9 cellular contexts compared by ENCODE assay signal in genomic region chr2:124024491-124025348, GRCh38. TPM values are rescaled to one million over a fixed set of nuclear protein-coding genes. Genes with fewer than 3 reads are reported as not detected.
A peak's percentile ranks its signal among the peaks of the same experiment; 100 is the strongest.
DNase-seq lines count a peak whose midpoint lies in the region; ATAC-seq and TF ChIP-seq lines count a peak whose summit lies in the region.
"Had no signal": no experiment of that assay in that cellular context is flagged by ENCODE, and none has a peak within 500 bp of the region (broad histone marks: within the 10 kb centered on the region; RNA-seq: fewer than 3 reads in every experiment).

CNTNAP5 (plus strand) TSS chr2:124025287; CDS start chr2:124025651, 364 bp downstream.

- TF ChIP-seq POLR2A in GM18505 (IDR thresholded peaks at IDR 0.05; ENCODE audit: borderline replicate concordance, extremely low read depth, insufficient read depth, insufficient read length): no peak

- no peak within 1 kb of the TSS for H3K4me3 Mint-ChIP-seq in activated T-helper 17 cell treated with anti-CD3 and anti-CD28 coated beads, Interleukin-2, amount 50 U/mL, for 72 hours

- no peak within 1 kb of the TSS for H3K27ac Mint-ChIP-seq in activated T-helper 17 cell treated with anti-CD3 and anti-CD28 coated beads, Interleukin-2, amount 50 U/mL, for 72 hours

- in situ Hi-C loops in astrocyte of the spinal cord (cut with HindIII; ENCODE audit: low sequenced_read_pairs): no loop called here

- TF ChIP-seq CTCF in GM10266 (IDR thresholded peaks at IDR 0.05; ENCODE audit: control insufficient read depth, insufficient read depth, low read depth, missing control alignments) (no peak), astrocyte of the spinal cord (IDR thresholded peaks at IDR 0.05; ENCODE audit: low read depth, low read length) (no peak)

- no peak for ATAC-seq in activated T-helper 17 cell treated with anti-CD3 and anti-CD28 coated beads, Interleukin-2, amount 50 U/mL, for 72 hours (replicated peaks)
- ATAC-seq in GM18505 (IDR thresholded peaks at IDR 0.05; ENCODE audit: unreplicated experiment): no peak

- H3K36me3 Mint-ChIP-seq in activated T-helper 17 cell treated with anti-CD3 and anti-CD28 coated beads, Interleukin-2, amount 50 U/mL, for 72 hours (ENCODE audit: low read depth): no peaks in the 10 kb centered on the region

- peaks cover 4% of the 10 kb centered on the region for H3K9me3 Mint-ChIP-seq in activated T-helper 17 cell treated with anti-CD3 and anti-CD28 coated beads, Interleukin-2, amount 50 U/mL, for 72 hours

- peaks cover 26% of the 10 kb centered on the region for H3K27me3 Mint-ChIP-seq in activated T-helper 17 cell treated with anti-CD3 and anti-CD28 coated beads, Interleukin-2, amount 50 U/mL, for 72 hours

- H3K4me1 Mint-ChIP-seq in activated T-helper 17 cell treated with anti-CD3 and anti-CD28 coated beads, Interleukin-2, amount 50 U/mL, for 72 hours: no peaks in the 10 kb centered on the region

- peak; percentile 32 for DNase-seq in GM10266 (ENCODE audit: extremely low spot score)
- DNase-seq in NCI-H1694 (lab: John Stamatoyannopoulos, UW): peak; percentile 52
- DNase-seq in astrocyte of the spinal cord (ENCODE audit: low read depth, low spot score): peak; percentile 5
- DNase-seq in inferior parietal cortex (ENCODE audit: extremely low spot score): peak; percentile 67
- DNase-seq in substantia nigra (lab: John Stamatoyannopoulos, UW): peak in 33 of 49 donors; percentile 1 to 63 (median 27)
- DNase-seq in GOT3 (lab: John Stamatoyannopoulos, UW): no peak

- no peak within 1 kb of the TSS for H3K4me3 ChIP-seq in astrocyte of the spinal cord (ENCODE audit: low read depth, low read length)

- H3K27ac ChIP-seq in substantia nigra (ENCODE audit: low read depth, low read length, poor library complexity, severe bottlenecking): no peak within 1 kb of the TSS

RNA-seq across cellular contexts. Expression of gene CNTNAP5, which starts in this region (rescaled TPM):
- total RNA-seq in activated T-helper 17 cell treated with anti-CD3 and anti-CD28 coated beads, Interleukin-2, amount 50 U/mL, for 72 hours: not detected
- total RNA-seq: subcutaneous adipose tissue had no signal
